In genomic region chr17:17906418-17907215, GRCh38 we compare ENCODE assay signal across 16 cellular contexts.
A peak's percentile ranks its signal among the peaks of the same experiment; 100 is the strongest.
DNase-seq lines count a peak whose midpoint lies in the region; ATAC-seq and TF ChIP-seq lines count a peak whose summit lies in the region.
"Had no signal": no experiment of that assay in that cellular context is flagged by ENCODE, and none has a peak within 500 bp of the region (broad histone marks: within the 10 kb centered on the region; RNA-seq: fewer than 3 reads in every experiment).

No MANE protein-coding gene starts in this region.

- intact Hi-C loops in right cardiac atrium (cut with DNase I), result no loop called here

- ATAC-seq in WTC11 (no peak), right cardiac atrium (no peak)
- no peak for ATAC-seq in activated naive CD8-positive, alpha-beta T cell treated with anti-CD3 and anti-CD28 coated beads, Interleukin-2, amount 50 U/mL, for 24 hours

- H3K27me3 ChIP-seq in right cardiac atrium (ENCODE audit: control insufficient read depth, insufficient read depth), result no peaks in the 10 kb centered on the region
- H3K27me3 ChIP-seq: uterus had no signal

- H3K27ac Mint-ChIP-seq in WTC11 (peak overlapping the region; percentile 48; the same call in 1 of the 2 replicates), progenitor cell of endocrine pancreas (no peak overlapping the region)
- no peak overlapping the region for H3K27ac Mint-ChIP-seq in activated naive CD8-positive, alpha-beta T cell treated with anti-CD3 and anti-CD28 coated beads, Interleukin-2, amount 50 U/mL, for 24 hours

- H3K36me3 Mint-ChIP-seq in WTC11 (peaks cover 4% of the 10 kb centered on the region; the same call in 1 of the 2 replicates), progenitor cell of endocrine pancreas (ENCODE audit: insufficient read depth) (peaks cover 4% of the 10 kb centered on the region)
- peaks cover 4% of the 10 kb centered on the region for H3K36me3 Mint-ChIP-seq in activated naive CD8-positive, alpha-beta T cell treated with anti-CD3 and anti-CD28 coated beads, Interleukin-2, amount 50 U/mL, for 24 hours (ENCODE audit: low read depth)

- DNase-seq in AG10803 (ENCODE audit: low read depth), result peak; percentile 47
- no peak for DNase-seq in WTC11 (ENCODE audit: low spot score)
- DNase-seq in right cardiac atrium, result peak in 1 of 3 donors; percentile 43
- DNase-seq in pons (ENCODE audit: low spot score), result peak; percentile 32
- DNase-seq in activated CD4-positive, alpha-beta T cell treated with anti-CD3 and anti-CD28 coated beads, Interleukin-2, amount 50 U/mL, for 48 hours, result no peak
- no peak for DNase-seq in activated naive CD8-positive, alpha-beta T cell treated with anti-CD3 and anti-CD28 coated beads, Interleukin-2, amount 50 U/mL, for 24 hours
- no peak for DNase-seq in activated gamma-delta T cell (lab: John Stamatoyannopoulos, UW)
- no peak for DNase-seq in progenitor cell of endocrine pancreas (ENCODE audit: low spot score, unreplicated experiment)
- DNase-seq: ACHN; activated CD4-positive, alpha-beta T cell treated with anti-CD3 and anti-CD28 coated beads for 48 hours; activated naive CD4-positive, alpha-beta T cell treated with anti-CD3 and anti-CD28 coated beads, Interleukin-2, amount 50 U/mL, for 16 hours; activated T-cell treated with anti-CD3 and anti-CD28 coated beads for 4 hours; NCI-H1417 treated with DMSO at 0.1 percent for 48 hours; stimulated activated CD4-positive, alpha-beta T cell treated with anti-CD3 and anti-CD28 coated beads, Interleukin-12 subunit alpha, Interleukin-12 subunit beta, amount 100 ng/mL, for 4 hours; stimulated activated naive CD4-positive, alpha-beta T cell; uterus had no signal

- H3K27me3 Mint-ChIP-seq in WTC11 (ENCODE audit: low read depth) (no peaks in the 10 kb centered on the region), progenitor cell of endocrine pancreas (no peaks in the 10 kb centered on the region)
- H3K27me3 Mint-ChIP-seq in activated naive CD8-positive, alpha-beta T cell treated with anti-CD3 and anti-CD28 coated beads, Interleukin-2, amount 50 U/mL, for 24 hours, result no peaks in the 10 kb centered on the region

- H3K27ac ChIP-seq in right cardiac atrium (ENCODE audit: low read length), result peak overlapping the region; percentile 14

- H3K9me3 Mint-ChIP-seq in WTC11 (no peaks in the 10 kb centered on the region), progenitor cell of endocrine pancreas (ENCODE audit: low read depth) (no peaks in the 10 kb centered on the region)
- H3K9me3 Mint-ChIP-seq in activated naive CD8-positive, alpha-beta T cell treated with anti-CD3 and anti-CD28 coated beads, Interleukin-2, amount 50 U/mL, for 24 hours, result no peaks in the 10 kb centered on the region

- 45% methylated on average over 10 of the region's 10 CpGs for WGBS in right cardiac atrium

- POLR2A ChIA-PET in WTC11 (lab: Charles Lee), result no interaction called here

- H3K4me1 Mint-ChIP-seq in WTC11 (peaks cover 20% of the 10 kb centered on the region), progenitor cell of endocrine pancreas (ENCODE audit: low read depth) (peaks cover 3% of the 10 kb centered on the region)
- no peaks in the 10 kb centered on the region for H3K4me1 Mint-ChIP-seq in activated naive CD8-positive, alpha-beta T cell treated with anti-CD3 and anti-CD28 coated beads, Interleukin-2, amount 50 U/mL, for 24 hours

- H3K4me3 Mint-ChIP-seq in WTC11 (no peak overlapping the region), progenitor cell of endocrine pancreas (ENCODE audit: low read depth) (no peak overlapping the region)
- no peak overlapping the region for H3K4me3 Mint-ChIP-seq in activated naive CD8-positive, alpha-beta T cell treated with anti-CD3 and anti-CD28 coated beads, Interleukin-2, amount 50 U/mL, for 24 hours

- H3K4me1 ChIP-seq in right cardiac atrium (ENCODE audit: control insufficient read depth, insufficient read depth, low read length), result peaks cover 8% of the 10 kb centered on the region

- H3K9me3 ChIP-seq in right cardiac atrium (ENCODE audit: control insufficient read depth, low read length), result no peaks in the 10 kb centered on the region
- H3K9me3 ChIP-seq: uterus had no signal

- H3K4me3 ChIP-seq in AG10803 (ENCODE audit: low read length), result no peak overlapping the region
- H3K4me3 ChIP-seq in right cardiac atrium (ENCODE audit: low read length), result no peak overlapping the region
- H3K4me3 ChIP-seq: uterus had no signal

- CTCF ChIA-PET in WTC11 (lab: Charles Lee), result interaction anchor here (1.2 to 2.1 kb wide), 3 partner anchors 13 to 18 kb away, joined by 5 to 6 read pairs (median 5); no protein-coding TSS in a partner anchor

- TF ChIP-seq CTCF in AG10803 (conservative IDR thresholded peaks at IDR 0.05; ENCODE audit: low read length) (no peak), WTC11 (IDR thresholded peaks at IDR 0.05) (no peak), progenitor cell of endocrine pancreas (IDR thresholded peaks at IDR 0.05; ENCODE audit: unreplicated experiment) (no peak)

TF ChIP-seq in WTC11, 78 proteins besides CTCF, POLR2A, EP300 and RAD21:
- TF ChIP-seq ATF2 (CRISPR knock-in tag; IDR thresholded peaks at IDR 0.05; ENCODE audit: borderline replicate concordance, low read depth), result no peak
- no peak for TF ChIP-seq ZMAT4 (CRISPR knock-in tag; IDR thresholded peaks at IDR 0.05)
- no peak for TF ChIP-seq ETV6 (CRISPR knock-in tag; IDR thresholded peaks at IDR 0.05)
TF ChIP-seq in WTC11: peak in this region for 0.

Comparison
In these comparisons a context has a peak if more than half of its experiments do, and no peak if none do; other contexts are left out.
1. DNase-seq: peak in AG10803 (single experiment) and pons (single experiment); none in WTC11 (single experiment), activated CD4-positive, alpha-beta T cell treated with anti-CD3 and anti-CD28 coated beads, Interleukin-2, amount 50 U/mL, for 48 hours (0 of 2), activated naive CD8-positive, alpha-beta T cell treated with anti-CD3 and anti-CD28 coated beads, Interleukin-2, amount 50 U/mL, for 24 hours (single experiment), activated gamma-delta T cell (single experiment) and progenitor cell of endocrine pancreas (single experiment).